1 cellular context compared by ENCODE assay signal in the genomic region with DNA sequence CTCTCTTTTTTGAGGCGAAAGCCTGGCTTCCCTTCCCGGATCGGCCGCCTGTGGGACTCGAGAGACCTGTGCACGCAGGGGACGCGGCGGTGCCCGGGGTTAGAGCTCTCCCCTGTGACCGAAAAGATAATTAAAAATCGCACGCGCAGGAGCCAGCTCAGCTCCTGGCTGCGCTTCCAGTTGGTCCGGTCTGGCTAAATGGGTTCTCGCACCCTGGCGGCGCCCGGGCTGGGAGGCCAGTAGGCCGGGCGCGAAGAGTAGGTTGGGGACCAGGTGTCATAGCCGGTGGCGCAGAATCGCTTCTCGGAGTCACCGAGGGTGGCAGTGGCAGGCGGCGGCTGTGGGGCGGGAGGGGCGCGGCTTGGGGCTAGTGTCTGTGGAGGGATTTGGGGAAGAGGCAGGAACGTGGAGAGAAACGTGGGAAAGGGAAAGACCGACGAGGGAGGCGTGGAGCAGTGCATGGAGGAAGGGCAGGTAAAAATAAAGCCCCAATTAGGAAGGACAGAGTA.
TF ChIP-seq lines count a peak whose summit lies in the region.

No MANE protein-coding gene starts in this region.

TF ChIP-seq in HCT116, 20 proteins besides CTCF, POLR2A, EP300 and RAD21 (continued from another document):
- TF ChIP-seq, protein P1, sequence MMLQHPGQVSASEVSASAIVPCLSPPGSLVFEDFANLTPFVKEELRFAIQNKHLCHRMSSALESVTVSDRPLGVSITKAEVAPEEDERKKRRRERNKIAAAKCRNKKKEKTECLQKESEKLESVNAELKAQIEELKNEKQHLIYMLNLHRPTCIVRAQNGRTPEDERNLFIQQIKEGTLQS (IDR thresholded peaks at IDR 0.05), result no peak
- TF ChIP-seq SIN3A (IDR thresholded peaks at IDR 0.05; ENCODE audit: low read depth) (no peak), EZH2phosphoT487 (IDR thresholded peaks at IDR 0.05; ENCODE audit: borderline replicate concordance) (no peak), YY1 (IDR thresholded peaks at IDR 0.05; ENCODE audit: extremely low read depth, insufficient replicate concordance, low read depth, low read length) (no peak), FOSL1 (IDR thresholded peaks at IDR 0.05; ENCODE audit: low read depth) (no peak), MAX (IDR thresholded peaks at IDR 0.05) (peak; percentile 67)
